In genomic region chrX:79081895-79082512, GRCh38 we compare ENCODE assay signal across 8 cellular contexts.
DNase-seq lines count a peak whose midpoint lies in the region; ATAC-seq and TF ChIP-seq lines count a peak whose summit lies in the region.

No MANE protein-coding gene starts in this region.

- H3K9me3 Mint-ChIP-seq in dendritic cell treated with granulocyte-macrophage colony-stimulating factor and Interleukin-4, amounts not matched to agents 40 ng/mL and 50 ng/mL, for 4 days: no peaks in the 10 kb centered on the region

- no peak overlapping the region for H2BK5ac ChIP-seq in mesenchymal stem cell (ENCODE audit: low read depth, low read length, poor library complexity, severe bottlenecking)

- no peaks in the 10 kb centered on the region for H3K9me3 ChIP-seq in mesenchymal stem cell (ENCODE audit: control insufficient read depth, low read length)

- no peak overlapping the region for H3K4me3 ChIP-seq in AG04449 (ENCODE audit: low read depth, low read length)
- H3K4me3 ChIP-seq in GM12864 (ENCODE audit: low read depth, low read length): no peak overlapping the region
- no peak overlapping the region for H3K4me3 ChIP-seq in mesenchymal stem cell (ENCODE audit: insufficient read depth in 1 of 2, low read depth in 1 of 2, low read length in 2 of 2)

- TF ChIP-seq CTCF in AG04449 (IDR thresholded peaks at IDR 0.05; ENCODE audit: insufficient read depth, low read length, missing control alignments) (peak; percentile 13), GM12864 (IDR thresholded peaks at IDR 0.05; ENCODE audit: low read depth, low read length, missing control alignments) (peak; percentile 31)

- H3K27ac Mint-ChIP-seq in dendritic cell treated with granulocyte-macrophage colony-stimulating factor and Interleukin-4, amounts not matched to agents 40 ng/mL and 50 ng/mL, for 4 days: peak overlapping the region; percentile 22

- no peak overlapping the region for H4K8ac ChIP-seq in mesenchymal stem cell (ENCODE audit: low read length)

- H3K4ac ChIP-seq in mesenchymal stem cell (ENCODE audit: low read depth in 1 of 2, low read length in 2 of 2): no peak overlapping the region

- no peak overlapping the region for H2BK15ac ChIP-seq in mesenchymal stem cell (ENCODE audit: low read depth, poor library complexity, severe bottlenecking)

- POLR2A ChIA-PET in AG04449 (lab: Yijun Ruan, JAX): no interaction called here

- H3K4me1 Mint-ChIP-seq in dendritic cell treated with granulocyte-macrophage colony-stimulating factor and Interleukin-4, amounts not matched to agents 40 ng/mL and 50 ng/mL, for 4 days (ENCODE audit: low read depth): peaks cover 4% of the 10 kb centered on the region

- H2AFZ ChIP-seq in mesenchymal stem cell (ENCODE audit: low read depth, low read length): no peak overlapping the region

- peak overlapping the region; percentile 34 for H3K9ac ChIP-seq in mesenchymal stem cell (ENCODE audit: low read length)

- no peaks in the 10 kb centered on the region for H3K36me3 Mint-ChIP-seq in dendritic cell treated with granulocyte-macrophage colony-stimulating factor and Interleukin-4, amounts not matched to agents 40 ng/mL and 50 ng/mL, for 4 days (ENCODE audit: low read depth)

- no peak overlapping the region for H3K4me2 ChIP-seq in mesenchymal stem cell (ENCODE audit: low read length, poor library complexity, severe bottlenecking)

- no peak overlapping the region for H3K14ac ChIP-seq in mesenchymal stem cell (ENCODE audit: low read length in 2 of 2)

- no peaks in the 10 kb centered on the region for H3K4me1 ChIP-seq in mesenchymal stem cell (ENCODE audit: control insufficient read depth, insufficient read depth, low read depth, low read length)

- ATAC-seq in HG03439 (IDR thresholded peaks at IDR 0.05; ENCODE audit: unreplicated experiment): peak; percentile 56
- no peak for ATAC-seq in GM21528 (IDR thresholded peaks at IDR 0.05; ENCODE audit: low FRiP score, unreplicated experiment)
- ATAC-seq in GM18519 (IDR thresholded peaks at IDR 0.05; ENCODE audit: low FRiP score, unreplicated experiment): no peak

- H4K91ac ChIP-seq in mesenchymal stem cell (ENCODE audit: low read length): no peak overlapping the region

- H3K27me3 ChIP-seq in mesenchymal stem cell (ENCODE audit: control insufficient read depth in 1 of 2, insufficient read depth in 1 of 2, low read length in 2 of 2): no peaks in the 10 kb centered on the region

- no peak overlapping the region for H2AK5ac ChIP-seq in mesenchymal stem cell (ENCODE audit: low read length, severe bottlenecking)

- H3K36me3 ChIP-seq in mesenchymal stem cell (ENCODE audit: control insufficient read depth in 1 of 2, insufficient read depth in 2 of 2, low read depth in 1 of 2, low read length in 2 of 2): no peaks in the 10 kb centered on the region

- 14% methylated on average over 2 of the region's 6 CpGs for WGBS in mesenchymal stem cell

- no peak overlapping the region for H2BK120ac ChIP-seq in mesenchymal stem cell (ENCODE audit: low read depth, low read length)

- DNase-seq in AG04449 (ENCODE audit: low read depth, low spot score): no peak
- DNase-seq in GM12864 (ENCODE audit: low read depth): peak; percentile 18
- peak; percentile 9 for DNase-seq in SKM-1 (lab: John Stamatoyannopoulos, UW; ENCODE audit: unreplicated experiment)
- DNase-seq in mesenchymal stem cell: peak; percentile 1

- CTCF ChIA-PET in AG04449 (lab: Yijun Ruan, JAX): interaction anchor here (0.7 to 3.4 kb wide), 4 partner anchors 374 to 897 kb away, joined by 3 to 22 read pairs (median 4); no protein-coding TSS in a partner anchor

- H3K23ac ChIP-seq in mesenchymal stem cell (ENCODE audit: low read length in 2 of 2): no peak overlapping the region

- no peak overlapping the region for H2BK12ac ChIP-seq in mesenchymal stem cell (ENCODE audit: low read length in 2 of 2)

- no peaks in the 10 kb centered on the region for H3K79me1 ChIP-seq in mesenchymal stem cell (replicated peaks; ENCODE audit: low read length, poor library complexity, severe bottlenecking)

- H3K18ac ChIP-seq in mesenchymal stem cell (ENCODE audit: low read depth in 1 of 2, low read length in 2 of 2): no peak overlapping the region

- no peak overlapping the region for H3K4me3 Mint-ChIP-seq in dendritic cell treated with granulocyte-macrophage colony-stimulating factor and Interleukin-4, amounts not matched to agents 40 ng/mL and 50 ng/mL, for 4 days

- intact Hi-C loops in dendritic cell treated with granulocyte-macrophage colony-stimulating factor and Interleukin-4, amounts not matched to agents 40 ng/mL and 50 ng/mL, for 4 days (cut with micrococcal nuclease): loop anchor here (2.0 to 10.0 kb wide), 2 partner anchors 127 to 527 kb away; no protein-coding TSS in a partner anchor

- no peaks in the 10 kb centered on the region for H3K27me3 Mint-ChIP-seq in dendritic cell treated with granulocyte-macrophage colony-stimulating factor and Interleukin-4, amounts not matched to agents 40 ng/mL and 50 ng/mL, for 4 days

- no peak overlapping the region for H3K27ac ChIP-seq in mesenchymal stem cell (ENCODE audit: low read length, poor library complexity, severe bottlenecking)
